ENCODE assay signal across 1 cellular context in the genomic region with DNA sequence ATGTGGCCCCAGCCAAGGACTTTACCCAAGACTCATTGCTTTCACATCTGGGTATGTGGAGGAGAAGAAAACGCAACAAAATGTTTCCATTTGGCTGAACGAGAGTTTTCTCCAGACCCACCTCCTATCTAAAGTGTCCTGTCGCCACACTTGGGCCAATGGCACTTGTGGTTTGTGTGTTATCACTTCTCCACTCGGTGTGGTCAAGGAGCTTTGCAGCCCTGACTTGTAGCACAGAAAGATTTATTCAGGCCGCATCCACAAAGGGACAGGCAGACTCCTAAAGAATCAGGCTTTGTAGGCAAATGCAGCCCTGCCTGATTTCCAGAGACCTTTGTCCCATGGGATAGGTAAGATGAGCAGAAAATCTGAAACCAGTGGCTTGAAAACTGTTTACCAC.
TF ChIP-seq lines count a peak whose summit lies in the region.

No MANE protein-coding gene starts in this region.

TF ChIP-seq in HepG2, 621 proteins besides CTCF, POLR2A, EP300 and RAD21:
- TF ChIP-seq, protein P1, sequence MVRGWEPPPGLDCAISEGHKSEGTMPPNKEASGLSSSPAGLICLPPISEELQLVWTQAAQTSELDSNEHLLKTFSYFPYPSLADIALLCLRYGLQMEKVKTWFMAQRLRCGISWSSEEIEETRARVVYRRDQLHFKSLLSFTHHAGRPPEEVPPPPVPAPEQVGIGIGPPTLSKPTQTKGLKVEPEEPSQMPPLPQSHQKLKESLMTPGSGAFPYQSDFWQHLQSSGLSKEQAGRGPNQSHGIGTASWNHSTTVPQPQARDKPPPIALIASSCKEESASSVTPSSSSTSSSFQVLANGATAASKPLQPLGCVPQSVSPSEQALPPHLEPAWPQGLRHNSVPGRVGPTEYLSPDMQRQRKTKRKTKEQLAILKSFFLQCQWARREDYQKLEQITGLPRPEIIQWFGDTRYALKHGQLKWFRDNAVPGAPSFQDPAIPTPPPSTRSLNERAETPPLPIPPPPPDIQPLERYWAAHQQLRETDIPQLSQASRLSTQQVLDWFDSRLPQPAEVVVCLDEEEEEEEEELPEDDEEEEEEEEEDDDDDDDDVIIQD (CRISPR knock-in tag; IDR thresholded peaks at IDR 0.05; ENCODE audit: low read depth): no peak
- TF ChIP-seq ELF4 (CRISPR knock-in tag; IDR thresholded peaks at IDR 0.05; ENCODE audit: borderline replicate concordance) (no peak), ETV6 (CRISPR knock-in tag; conservative IDR thresholded peaks at IDR 0.05) (no peak), KLF12 (CRISPR knock-in tag; IDR thresholded peaks at IDR 0.05; ENCODE audit: borderline replicate concordance) (no peak), HMG20B (CRISPR knock-in tag; conservative IDR thresholded peaks at IDR 0.05) (no peak), GFI1 (CRISPR knock-in tag; IDR thresholded peaks at IDR 0.05; ENCODE audit: borderline replicate concordance) (no peak), EHMT2 (IDR thresholded peaks at IDR 0.05; ENCODE audit: borderline replicate concordance, low read depth, low read length) (no peak), ZNF703 (CRISPR knock-in tag; IDR thresholded peaks at IDR 0.05; ENCODE audit: borderline replicate concordance) (no peak), ZNF343 (CRISPR knock-in tag; IDR thresholded peaks at IDR 0.05) (no peak), ZFP41 (CRISPR knock-in tag; IDR thresholded peaks at IDR 0.05; ENCODE audit: borderline replicate concordance) (no peak), ZFX (CRISPR knock-in tag; IDR thresholded peaks at IDR 0.05; ENCODE audit: low read depth) (no peak), BORCS8-MEF2B (CRISPR knock-in tag; IDR thresholded peaks at IDR 0.05) (no peak), THYN1 (CRISPR knock-in tag; IDR thresholded peaks at IDR 0.05; ENCODE audit: borderline replicate concordance, low read depth) (no peak), KAT8 (CRISPR knock-in tag; IDR thresholded peaks at IDR 0.05) (no peak), SRSF4 (IDR thresholded peaks at IDR 0.05; ENCODE audit: low read depth, low read length, poor library complexity, severe bottlenecking) (no peak), NR2F6 (IDR thresholded peaks at IDR 0.05) (no peak), NR2F6 (CRISPR knock-in tag; IDR thresholded peaks at IDR 0.05) (no peak), ZNF850 (CRISPR knock-in tag; conservative IDR thresholded peaks at IDR 0.05) (no peak)
